Comparison of ENCODE assay signal across 16 cellular contexts in the genomic region with DNA sequence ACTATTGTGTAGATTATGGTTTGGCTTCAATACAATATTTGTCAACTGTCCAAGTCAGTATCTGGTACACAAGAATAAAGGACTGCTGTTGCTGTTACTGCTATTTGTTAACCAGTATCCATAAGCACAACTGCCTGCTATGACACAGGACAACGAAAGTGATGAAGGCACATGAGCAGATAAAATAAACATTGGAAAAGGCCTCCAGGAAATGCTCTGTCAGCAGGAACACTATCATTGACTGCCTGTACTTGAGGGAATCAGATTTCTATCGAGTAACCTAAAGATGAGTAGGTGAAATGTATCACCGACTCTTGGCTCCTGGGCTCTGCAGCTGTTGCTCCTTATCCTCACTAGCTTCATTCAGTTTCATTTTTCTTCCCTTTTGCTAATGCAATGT.
"Had no signal": no experiment of that assay in that cellular context is flagged by ENCODE, and none has a peak within 500 bp of the region (broad histone marks: within the 10 kb centered on the region; RNA-seq: fewer than 3 reads in every experiment).

No MANE protein-coding gene starts in this region.

- H3K27me3 ChIP-seq: adrenal gland had no signal

- H3K4me3 ChIP-seq: adrenal gland, esophagus squamous epithelium, left ventricle myocardium inferior, smooth muscle cell had no signal

- H3K27ac ChIP-seq: adrenal gland, esophagus squamous epithelium, left ventricle myocardium inferior had no signal

- ATAC-seq: activated CD8-positive, alpha-beta T cell treated with anti-CD3 and anti-CD28 coated beads, Interleukin-2, amount 10 ng/mL, durations not matched to agents 7 days and 5 days; right cardiac atrium had no signal

- DNase-seq: activated CD4-positive, alpha-beta T cell treated with anti-CD3 and anti-CD28 coated beads, Interleukin-2, amount 10 ng/mL, durations not matched to agents 24 days and 14 days; activated CD4-positive, CD25-positive, alpha-beta regulatory T cell; activated CD8-positive, alpha-beta memory T cell treated with anti-CD3 and anti-CD28 coated beads, Interleukin-2, amount 50 U/mL, for 4 hours; activated CD8-positive, alpha-beta T cell treated with anti-CD3 and anti-CD28 coated beads, Interleukin-2, amount 10 ng/mL, durations not matched to agents 7 days and 5 days; activated effector memory CD4-positive, alpha-beta T cell treated with anti-CD3 and anti-CD28 coated beads, Interleukin-2, amount 50 U/mL, for 16 hours; activated T-cell treated with anti-CD3 and anti-CD28 coated beads, Interleukin-2, amount 50 U/mL, for 48 hours; adrenal gland; esophagus squamous epithelium; hippocampal formation; kidney; left ventricle myocardium inferior; nucleus accumbens; right cardiac atrium had no signal

- H3K4me1 ChIP-seq: adrenal gland, esophagus squamous epithelium had no signal

- H3K36me3 ChIP-seq: adrenal gland, esophagus squamous epithelium, left ventricle myocardium inferior had no signal

- H3K4me2 ChIP-seq: smooth muscle cell had no signal

- FAIRE-seq: colon, endothelial cell of umbilical vein, kidney had no signal

- H3K9me3 ChIP-seq: adrenal gland, esophagus squamous epithelium, left ventricle myocardium inferior had no signal
